In the genomic region with DNA sequence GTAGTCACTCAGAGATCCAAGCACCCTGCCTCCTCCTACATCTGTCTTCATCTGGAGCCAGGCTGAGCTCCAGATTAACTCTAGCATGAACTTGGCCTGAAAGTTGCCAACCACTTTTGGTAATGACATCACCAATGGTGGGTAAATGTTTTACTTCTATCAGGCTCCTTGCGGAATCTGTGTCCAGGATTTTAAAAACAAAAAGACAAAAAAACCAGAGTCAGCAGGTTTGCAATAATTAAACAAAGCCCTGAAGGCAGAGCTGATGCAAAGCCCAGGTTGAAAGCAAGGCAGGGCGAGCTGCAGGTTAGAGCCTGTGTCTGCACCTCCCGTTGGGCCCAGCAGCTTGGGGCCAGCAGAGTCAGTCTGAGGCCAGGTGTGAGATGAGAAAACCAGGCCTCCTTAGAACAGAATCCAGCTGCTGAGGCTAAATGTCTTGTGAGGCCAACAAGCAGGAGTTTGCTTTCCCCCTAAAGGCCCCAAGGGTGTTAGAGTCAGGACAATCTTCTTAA, we compare ENCODE assay signal across 20 cellular contexts. TPM values are rescaled to one million over a fixed set of nuclear protein-coding genes. Genes with fewer than 3 reads are reported as not detected.
DNase-seq lines count a peak whose midpoint lies in the region; ATAC-seq, FAIRE-seq and TF ChIP-seq lines count a peak whose summit lies in the region.
"Had no signal": no experiment of that assay in that cellular context is flagged by ENCODE, and none has a peak within 500 bp of the region (broad histone marks: within the 10 kb centered on the region; RNA-seq: fewer than 3 reads in every experiment).

No MANE protein-coding gene starts in this region.

- intact Hi-C loops in esophagus squamous epithelium (cut with DNase I) (no loop called here), spleen (cut with DNase I; ENCODE audit: low total_unique reads) (no loop called here)

- H3K18ac ChIP-seq in H1 (ENCODE audit: extremely low read depth, low read length): no peak overlapping the region

- no peak for ATAC-seq in A549

- H2AK5ac ChIP-seq in H1 (ENCODE audit: low read depth, low read length): no peak overlapping the region

- TF ChIP-seq RAD21 in A549 (conservative IDR thresholded peaks at IDR 0.05 in 1 of 2, IDR thresholded peaks at IDR 0.05 in 1 of 2): no peak
- no peak for TF ChIP-seq RAD21 in H1 (IDR thresholded peaks at IDR 0.05 in 1 of 2, conservative IDR thresholded peaks at IDR 0.05 in 1 of 2; ENCODE audit: low read depth in 2 of 2, low read length in 2 of 2)

- FAIRE-seq in A549 (lab: Jason Lieb, UNC) (no peak), H1 (lab: Jason Lieb, UNC) (no peak)

- TF ChIP-seq EP300 in A549 (IDR thresholded peaks at IDR 0.05): no peak
- TF ChIP-seq EP300 in H1 (IDR thresholded peaks at IDR 0.05; ENCODE audit: borderline replicate concordance in 1 of 2, low read depth in 2 of 2, low read length in 2 of 2): no peak

- H3K9ac ChIP-seq in H1 (replicated peaks in 1 of 4; ENCODE audit: extremely low read depth in 1 of 4, low read depth in 3 of 4, low read length in 3 of 4): no peak overlapping the region
- H3K9ac ChIP-seq in parathyroid adenoma: no peak overlapping the region

- WGBS in A549 (ENCODE audit: missing lambda C conversion rate): 31% methylated on average over 3 of the region's 3 CpGs
- 92% methylated on average over 3 of the region's 3 CpGs; no CpG with 5 or more reads in 1 of the 2 experiments for WGBS in H1 (ENCODE audit: extremely low coverage in 1 of 2, insufficient coverage in 1 of 2, insufficient read length in 1 of 2, insufficient replicate concordance in 2 of 2, low coverage in 1 of 2, low lambda C conversion rate in 2 of 2, missing lambda C conversion rate in 1 of 2), 2 experiments
- 28 to 41% methylated on average over 3 of the region's 3 CpGs for WGBS in esophagus squamous epithelium, 2 donors
- 74 to 91% (median 84%) methylated on average over 3 of the region's 3 CpGs for WGBS in spleen, 5 donors

- H4K8ac ChIP-seq in H1 (ENCODE audit: extremely low read depth, insufficient read depth, low read length): peak overlapping the region; percentile 66; the same call in 1 of the 2 replicates

- H3K27ac ChIP-seq in A549 (no peak overlapping the region), H1 (ENCODE audit: low read depth, low read length) (no peak overlapping the region), esophagus squamous epithelium (peak overlapping the region; percentile 50 to 74 (median 71)), parathyroid adenoma (no peak overlapping the region), spleen (no peak overlapping the region)
- H3K27ac ChIP-seq: RWPE1 had no signal

- H3K14ac ChIP-seq in H1 (ENCODE audit: insufficient read length): no peak overlapping the region

- no peaks in the 10 kb centered on the region for H3K27me3 ChIP-seq in H1 (replicated peaks in 1 of 4; ENCODE audit: control insufficient read depth in 3 of 4, extremely low read depth in 1 of 4, insufficient read depth in 3 of 4, low read length in 3 of 4)
- no peaks in the 10 kb centered on the region for H3K27me3 ChIP-seq in esophagus squamous epithelium
- no peaks in the 10 kb centered on the region for H3K27me3 ChIP-seq in parathyroid adenoma (ENCODE audit: control insufficient read depth, insufficient read depth, low read length)
- H3K27me3 ChIP-seq in spleen (replicated peaks in 1 of 7): peaks cover 0 to 18% (median 0%) of the 10 kb centered on the region in 7 donors

- H4K20me1 ChIP-seq in H1 (replicated peaks in 1 of 2; ENCODE audit: control insufficient read depth in 1 of 2, insufficient read depth in 2 of 2, low read length in 2 of 2): no peaks in the 10 kb centered on the region

- H3K79me2 ChIP-seq in H1 (ENCODE audit: control insufficient read depth in 1 of 2, insufficient read depth in 2 of 2, low read length in 2 of 2) (no peaks in the 10 kb centered on the region), parathyroid adenoma (no peaks in the 10 kb centered on the region)

- no peak overlapping the region for H2BK120ac ChIP-seq in H1 (replicated peaks; ENCODE audit: low read depth, low read length)

- H3K4ac ChIP-seq in H1 (replicated peaks; ENCODE audit: insufficient read length, low read depth, low read length): no peak overlapping the region

- H3K36me3 ChIP-seq in H1 (ENCODE audit: control insufficient read depth in 2 of 4, insufficient read depth in 4 of 4, low read length in 3 of 4): no peaks in the 10 kb centered on the region
- no peaks in the 10 kb centered on the region for H3K36me3 ChIP-seq in esophagus squamous epithelium
- H3K36me3 ChIP-seq in parathyroid adenoma (ENCODE audit: control insufficient read depth, insufficient read depth, low read length): no peaks in the 10 kb centered on the region
- no peaks in the 10 kb centered on the region for H3K36me3 ChIP-seq in spleen
- H3K36me3 ChIP-seq: MG63 had no signal

- H2AFZ ChIP-seq in H1 (ENCODE audit: low read length): no peak overlapping the region
- peak overlapping the region; percentile 38 for H2AFZ ChIP-seq in parathyroid adenoma

- H3K79me1 ChIP-seq in H1 (ENCODE audit: low read depth, low read length): no peaks in the 10 kb centered on the region

- H2BK20ac ChIP-seq in H1 (ENCODE audit: low read length): no peak overlapping the region

- TF ChIP-seq CTCF in A549 (IDR thresholded peaks at IDR 0.05) (no peak), H1 (IDR thresholded peaks at IDR 0.05; ENCODE audit: control extremely low read depth in 1 of 3, insufficient read depth in 1 of 3, low read depth in 1 of 3, low read length in 3 of 3) (no peak), esophagus squamous epithelium (IDR thresholded peaks at IDR 0.05) (no peak), parathyroid adenoma (IDR thresholded peaks at IDR 0.05) (no peak), spleen (IDR thresholded peaks at IDR 0.05 in 8 of 11, conservative IDR thresholded peaks at IDR 0.05 in 3 of 11) (no peak)

- no peak for TF ChIP-seq POLR2A in A549 (IDR thresholded peaks at IDR 0.05; ENCODE audit: low read length)
- no peak for TF ChIP-seq POLR2A in H1 (IDR thresholded peaks at IDR 0.05; ENCODE audit: control extremely low read depth in 1 of 2, low read depth in 2 of 2, low read length in 2 of 2)
- no peak for TF ChIP-seq POLR2A in esophagus squamous epithelium (IDR thresholded peaks at IDR 0.05)
- TF ChIP-seq POLR2A in spleen (IDR thresholded peaks at IDR 0.05): no peak

- no peak overlapping the region for H4K91ac ChIP-seq in H1 (replicated peaks; ENCODE audit: insufficient read length, low read length)

- H3K4me1 ChIP-seq in A549 (no peaks in the 10 kb centered on the region), H1 (replicated peaks in 1 of 4; ENCODE audit: control insufficient read depth in 3 of 4, insufficient read depth in 4 of 4, low read length in 3 of 4) (no peaks in the 10 kb centered on the region; a peak in 1 of 7 replicates), esophagus squamous epithelium (peaks cover 0 to 39% (median 19%) of the 10 kb centered on the region in 3 donors), parathyroid adenoma (no peaks in the 10 kb centered on the region), spleen (no peaks in the 10 kb centered on the region)

- no peak overlapping the region for H2BK12ac ChIP-seq in H1 (ENCODE audit: low read depth, low read length)

- H2BK5ac ChIP-seq in H1 (ENCODE audit: low read depth, low read length): no peak overlapping the region

- H3K23me2 ChIP-seq in H1 (ENCODE audit: low read depth, low read length): no peaks in the 10 kb centered on the region

- H3K23ac ChIP-seq in H1 (ENCODE audit: insufficient read length): no peak overlapping the region

- DNase-seq in A549 (ENCODE audit: low read depth in 1 of 2, low spot score in 1 of 2) (no peak), H1 (ENCODE audit: low read depth in 1 of 2, low spot score in 2 of 2) (no peak), esophagus squamous epithelium (lab: John Stamatoyannopoulos, UW) (no peak), spleen (no peak), activated gamma-delta T cell treated with Interleukin-2 at 50 U/mL for 16 hours (no peak), KG1 (lab: John Stamatoyannopoulos, UW) (no peak)
- DNase-seq: 8988T, Calu3, H7, KBM-7, MG63, NCI-H2029, NCI-H2227 treated with DMSO at 0.1 percent for 48 hours, NCI-H526 treated with DMSO at 0.1 percent for 48 hours, SHP77 had no signal

- H3K4me2 ChIP-seq in A549: no peak overlapping the region
- no peak overlapping the region for H3K4me2 ChIP-seq in H1 (ENCODE audit: insufficient read depth in 1 of 2, low read depth in 2 of 2, low read length in 2 of 2)
- no peak overlapping the region for H3K4me2 ChIP-seq in parathyroid adenoma (ENCODE audit: low read length)

- no peak overlapping the region for H2BK15ac ChIP-seq in H1 (ENCODE audit: low read length)

- H3K4me3 ChIP-seq in A549 (no peak overlapping the region), H1 (ENCODE audit: extremely low read depth in 1 of 4, insufficient read depth in 2 of 4, low read depth in 3 of 4, low read length in 4 of 4) (no peak overlapping the region), esophagus squamous epithelium (no peak overlapping the region), parathyroid adenoma (ENCODE audit: low read depth, low read length) (no peak overlapping the region), spleen (no peak overlapping the region)
- H3K4me3 ChIP-seq: MG63 had no signal

- H3K9me3 ChIP-seq in A549 (no peaks in the 10 kb centered on the region), H1 (ENCODE audit: insufficient read depth in 2 of 2, low read depth in 1 of 2, low read length in 1 of 2) (no peaks in the 10 kb centered on the region), esophagus squamous epithelium (no peaks in the 10 kb centered on the region), parathyroid adenoma (ENCODE audit: control insufficient read depth, low read length) (no peaks in the 10 kb centered on the region), spleen (peaks cover 0 to 2% (median 0%) of the 10 kb centered on the region in 8 donors)
- H3K9me3 ChIP-seq: MG63 had no signal

- H4K5ac ChIP-seq in H1 (ENCODE audit: insufficient read length, low read depth, low read length): no peak overlapping the region

- POLR2A ChIA-PET in A549 (lab: Yijun Ruan, JAX): no interaction called here
- POLR2A ChIA-PET in H1 (lab: Charles Lee; ENCODE audit: partially characterized antibody): no interaction called here

- CTCF ChIA-PET in A549 (lab: Yijun Ruan, JAX) (interaction anchor here (0.6 to 1.1 kb wide), 3 partner anchors 25 to 641 kb away, joined by 3 read pairs; no protein-coding TSS in a partner anchor), H1 (lab: Charles Lee; ENCODE audit: partially characterized antibody) (interaction anchor here (0.7 to 2.7 kb wide), 5 partner anchors 27 to 236 kb away, joined by 3 to 18 read pairs (median 3); no protein-coding TSS in a partner anchor)

- H3K56ac ChIP-seq in H1 (replicated peaks; ENCODE audit: insufficient read length, low read depth, low read length): no peak overlapping the region

RNA-seq across cellular contexts. Expression of gene ALK, which starts 29.1 kb away (rescaled TPM):
- polyA plus RNA-seq in A549 (2011; rRNA removed) (not detected in 2 replicates), A549 (2017; fragmentation: RNase III; extraction: RNeasy Plus Mini Kit Qiagen cat#74134 plus additional on column Dnase treatment) (not detected in 3 replicates), H1 (2011; rRNA removed) (0.02 and 0.08 TPM in 2 replicates), spleen (under 1 TPM in 1 of 3 donors, not detected in 2; 0.03 TPM)
- polyA plus RNA-seq in A549 (2012; cell fraction: cytosol; rRNA removed): not detected in 2 replicates
- polyA plus RNA-seq in A549 (2012; cell fraction: nucleus; rRNA removed): not detected in 2 replicates
- not detected in 2 replicates for polyA minus RNA-seq in A549 (2011; rRNA and poly(A)+ RNA removed)
- total RNA-seq in H1 (2021; fragmentation: NEBNext Ultra II Directional; extraction: Animal tissue kit (Norgen Biotek cat#: 25700)): 0.09 and 0.10 TPM in 2 replicates
- polyA plus RNA-seq in H1 (2011; cell fraction: cytosol; rRNA removed): 0.05 TPM
- polyA plus RNA-seq in H1 (2011; cell fraction: nucleus; rRNA removed): 0.19 TPM
- 0.07 TPM in 1 of 4 replicates, not detected in the others for polyA plus RNA-seq in H1 (2012, experiment 1 of 2)
- polyA plus RNA-seq in H1 (2012, experiment 2 of 2): 0.04 TPM
- 0.06 TPM for polyA plus RNA-seq in H1 (2013, experiment 1 of 2)
- polyA plus RNA-seq in H1 (2013, experiment 2 of 2): 0.04 TPM
- 0.07 and 0.32 TPM in 2 replicates for polyA minus RNA-seq in H1 (2011; rRNA and poly(A)+ RNA removed)
- not detected for polyA minus RNA-seq in H1 (2011; cell fraction: cytosol; rRNA and poly(A)+ RNA removed)
- polyA minus RNA-seq in H1 (2011; cell fraction: nucleus; rRNA and poly(A)+ RNA removed): 0.40 TPM
- total RNA-seq in esophagus squamous epithelium (under 1 TPM in 1 of 4 donors, not detected in 3; 0.19 TPM), spleen (under 1 TPM in 2 of 7 donors, not detected in 5; 0.06 to 0.28 TPM)
- total RNA-seq: Calu3, G401, HT-29 had no signal
- polyA plus RNA-seq: BJ had no signal

Comparison
In these comparisons a context has a peak if more than half of its experiments do, and no peak if none do; other contexts are left out.
1. H3K27ac ChIP-seq: peak in esophagus squamous epithelium (4 of 4); none in A549 (0 of 2), H1 (single experiment), parathyroid adenoma (single experiment) and spleen (0 of 8).
2. Of the 18 proteins assayed by ChIP-seq in both H1 and A549: peak only in H1: none; only in A549: MAFK; in both: none; in neither: 17.